21 cellular contexts compared by ENCODE assay signal in the genomic region with DNA sequence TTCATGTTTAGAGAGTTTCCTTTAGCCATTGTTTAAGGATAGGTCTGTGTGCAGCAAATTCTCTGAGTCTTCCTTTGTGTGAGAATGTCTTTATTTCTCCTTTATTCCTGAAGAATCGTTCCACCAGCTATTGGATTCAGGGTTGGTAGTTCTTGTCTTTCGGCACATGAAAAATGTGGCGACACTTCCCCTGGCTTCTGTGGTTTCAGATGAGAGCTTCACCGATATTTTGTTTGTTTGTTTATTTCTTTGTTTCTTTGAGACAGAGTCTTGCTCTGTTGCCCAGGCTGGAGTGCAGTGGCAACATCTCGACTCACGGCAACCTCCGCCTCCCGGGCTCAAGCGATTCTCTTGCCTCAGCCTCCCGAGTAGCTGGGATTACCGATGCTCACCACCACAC. TPM values are rescaled to one million over a fixed set of nuclear protein-coding genes. Genes with fewer than 3 reads are reported as not detected.
A peak's percentile ranks its signal among the peaks of the same experiment; 100 is the strongest.
DNase-seq lines count a peak whose midpoint lies in the region; ATAC-seq and TF ChIP-seq lines count a peak whose summit lies in the region.
"Had no signal": no experiment of that assay in that cellular context is flagged by ENCODE, and none has a peak within 500 bp of the region (broad histone marks: within the 10 kb centered on the region; RNA-seq: fewer than 3 reads in every experiment).

No MANE protein-coding gene starts in this region.

- H3K9ac ChIP-seq in colonic mucosa (ENCODE audit: low read depth in 2 of 2, low read length in 2 of 2) = no peak overlapping the region

- no peaks in the 10 kb centered on the region for H3K36me3 ChIP-seq in right atrium auricular region
- no peaks in the 10 kb centered on the region for H3K36me3 ChIP-seq in left ventricle myocardium inferior
- H3K36me3 ChIP-seq in colonic mucosa = no peaks in the 10 kb centered on the region
- no peaks in the 10 kb centered on the region for H3K36me3 ChIP-seq in lung (ENCODE audit: control insufficient read depth in 2 of 2, insufficient read depth in 2 of 2, low read length in 2 of 2)

- H3K4me3 ChIP-seq in right atrium auricular region (no peak overlapping the region), left ventricle myocardium inferior (no peak overlapping the region), colonic mucosa (no peak overlapping the region), lung (no peak overlapping the region)

- intact Hi-C loops in left ventricle myocardium inferior (cut with micrococcal nuclease) = no loop called here
- intact Hi-C loops in colonic mucosa (cut with DNase I) = no loop called here

- H3K27me3 ChIP-seq in right atrium auricular region (no peaks in the 10 kb centered on the region), left ventricle myocardium inferior (ENCODE audit: low read depth) (peaks cover 100% of the 10 kb centered on the region), colonic mucosa (peaks cover 6% of the 10 kb centered on the region), lung (ENCODE audit: control insufficient read depth, insufficient read depth) (no peaks in the 10 kb centered on the region)

- H3K4me1 ChIP-seq in right atrium auricular region (no peaks in the 10 kb centered on the region), left ventricle myocardium inferior (no peaks in the 10 kb centered on the region), colonic mucosa (no peaks in the 10 kb centered on the region), lung (ENCODE audit: control insufficient read depth in 2 of 2, insufficient read depth in 2 of 2, low read length in 2 of 2) (no peaks in the 10 kb centered on the region)

- ATAC-seq in lung (ENCODE audit: insufficient read depth, low FRiP score) (no peak), GM18519 (IDR thresholded peaks at IDR 0.05; ENCODE audit: low FRiP score, unreplicated experiment) (no peak)

- 77 to 84% methylated on average over 11 of the region's 11 CpGs for WGBS in lung, 2 donors

- H3K27ac ChIP-seq in right atrium auricular region (no peak overlapping the region), left ventricle myocardium inferior (replicated peaks) (no peak overlapping the region), colonic mucosa (no peak overlapping the region), lung (ENCODE audit: low read depth in 1 of 2, low read length in 1 of 2) (no peak overlapping the region)

- DNase-seq in right atrium auricular region (ENCODE audit: low spot score) (peak; percentile 36), left ventricle myocardium inferior (no peak), colonic mucosa (peak; percentile 6), lung (ENCODE audit: low spot score) (peak; percentile 9), NCI-H2227 (lab: John Stamatoyannopoulos, UW; ENCODE audit: unreplicated experiment) (no peak)
- DNase-seq in stimulated activated CD4-positive, alpha-beta T cell treated with anti-CD3 and anti-CD28 coated beads, Interleukin-15, amount 100 ng/mL, for 24 hours = no peak
- DNase-seq: 8988T; C1 segment of cervical spinal cord; Calu3; CD4-positive, alpha-beta memory T cell; COR-L47; DMS53; DMS79 treated with DMSO at 0.1 percent for 48 hours; GF-D8; GOT3; HCEC 1CT had no signal

- H3K9me3 ChIP-seq in right atrium auricular region (no peaks in the 10 kb centered on the region), left ventricle myocardium inferior (replicated peaks) (no peaks in the 10 kb centered on the region), colonic mucosa (no peaks in the 10 kb centered on the region), lung (ENCODE audit: control insufficient read depth in 2 of 2, insufficient read depth in 1 of 2, low read length in 1 of 2) (no peaks in the 10 kb centered on the region)

- TF ChIP-seq CTCF in right atrium auricular region (IDR thresholded peaks at IDR 0.05) = no peak
- TF ChIP-seq CTCF in left ventricle myocardium inferior (IDR thresholded peaks at IDR 0.05; ENCODE audit: borderline replicate concordance) = no peak
- no peak for TF ChIP-seq CTCF in colonic mucosa (IDR thresholded peaks at IDR 0.05)
- TF ChIP-seq CTCF in lung (IDR thresholded peaks at IDR 0.05; ENCODE audit: control extremely low read depth, extremely low read depth) = no peak

RNA-seq across cellular contexts. Expression of a gene that starts 18.6 kb away (rescaled TPM):
- total RNA-seq in right atrium auricular region (under 1 TPM; 0.12 to 0.30 TPM), left ventricle myocardium inferior (0.05 TPM), colonic mucosa (not detected), lung (10 to 100 TPM in 1 of 2 donors, 1 to 10 TPM in 1; 2.5 to 62.0 TPM)
- polyA plus RNA-seq in lung = 10 to 100 TPM in 1 of 2 donors, under 1 TPM in 1; 0.79 to 10.8 TPM
- total RNA-seq: A673; Calu3; CD4-positive, alpha-beta memory T cell; Daoy; G401 had no signal
- polyA plus RNA-seq: BJ; CD4-positive, alpha-beta memory T cell had no signal

RNA-seq across cellular contexts. Expression of a gene that starts 23.8 kb away (rescaled TPM):
- total RNA-seq in right atrium auricular region (not detected), left ventricle myocardium inferior (not detected), colonic mucosa (not detected), lung (under 1 TPM in 1 of 2 donors, not detected in 1; 0.15 TPM)
- polyA plus RNA-seq in lung = under 1 TPM in 1 of 2 donors, not detected in 1; 0.26 TPM
- total RNA-seq: Calu3; CD4-positive, alpha-beta memory T cell; G401 had no signal
- polyA plus RNA-seq: CD4-positive, alpha-beta memory T cell had no signal

RNA-seq across cellular contexts. Expression of a gene that starts 43.1 kb away (rescaled TPM):
- total RNA-seq in right atrium auricular region (1 to 10 TPM; 4.8 to 6.4 TPM), left ventricle myocardium inferior (10.8 TPM), colonic mucosa (10 to 100 TPM; 13.8 to 18.4 TPM), lung (10 to 100 TPM; 23.0 to 25.0 TPM)
- 10 to 100 TPM in 1 of 2 donors, 1 to 10 TPM in 1; 8.8 to 12.0 TPM for polyA plus RNA-seq in lung

Comparison
In these comparisons a context has a peak if more than half of its experiments do, and no peak if none do; other contexts are left out.
1. DNase-seq: peak in right atrium auricular region (single experiment), colonic mucosa (single experiment) and lung (single experiment); none in left ventricle myocardium inferior (single experiment), NCI-H2227 (single experiment) and stimulated activated CD4-positive, alpha-beta T cell treated with anti-CD3 and anti-CD28 coated beads, Interleukin-15, amount 100 ng/mL, for 24 hours (single experiment).